Comparison of ENCODE assay signal across 1 cellular context in the genomic region with DNA sequence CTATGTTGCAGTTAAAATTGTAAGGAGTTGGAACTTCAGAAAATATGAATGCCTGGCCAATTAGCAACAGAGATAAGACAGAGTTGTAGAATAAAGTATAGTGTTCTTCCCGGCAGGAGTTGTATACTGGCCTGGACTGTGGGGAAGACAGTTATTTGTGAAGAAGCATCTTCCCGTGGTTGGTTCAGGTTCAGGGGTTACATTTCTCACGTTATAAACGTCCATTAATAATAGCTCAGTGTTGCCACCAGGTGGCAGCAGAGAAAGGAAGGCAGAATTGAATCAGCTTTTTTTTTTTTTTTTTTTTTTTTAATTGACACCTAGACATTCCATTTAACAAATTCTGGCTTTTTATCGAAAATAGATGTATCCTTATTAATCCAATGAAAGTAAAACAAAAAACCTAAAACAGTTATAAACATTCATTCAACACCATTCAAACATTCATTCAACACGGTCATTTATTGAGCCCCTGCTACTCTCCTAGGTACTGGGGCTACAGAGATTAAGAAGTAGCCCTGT.
A peak's percentile ranks its signal among the peaks of the same experiment; 100 is the strongest.
TF ChIP-seq lines count a peak whose summit lies in the region.

No MANE protein-coding gene starts in this region.

TF ChIP-seq in GM12878, 131 proteins besides CTCF, POLR2A, EP300 and RAD21 (continued from another document):
- TF ChIP-seq, protein P1, sequence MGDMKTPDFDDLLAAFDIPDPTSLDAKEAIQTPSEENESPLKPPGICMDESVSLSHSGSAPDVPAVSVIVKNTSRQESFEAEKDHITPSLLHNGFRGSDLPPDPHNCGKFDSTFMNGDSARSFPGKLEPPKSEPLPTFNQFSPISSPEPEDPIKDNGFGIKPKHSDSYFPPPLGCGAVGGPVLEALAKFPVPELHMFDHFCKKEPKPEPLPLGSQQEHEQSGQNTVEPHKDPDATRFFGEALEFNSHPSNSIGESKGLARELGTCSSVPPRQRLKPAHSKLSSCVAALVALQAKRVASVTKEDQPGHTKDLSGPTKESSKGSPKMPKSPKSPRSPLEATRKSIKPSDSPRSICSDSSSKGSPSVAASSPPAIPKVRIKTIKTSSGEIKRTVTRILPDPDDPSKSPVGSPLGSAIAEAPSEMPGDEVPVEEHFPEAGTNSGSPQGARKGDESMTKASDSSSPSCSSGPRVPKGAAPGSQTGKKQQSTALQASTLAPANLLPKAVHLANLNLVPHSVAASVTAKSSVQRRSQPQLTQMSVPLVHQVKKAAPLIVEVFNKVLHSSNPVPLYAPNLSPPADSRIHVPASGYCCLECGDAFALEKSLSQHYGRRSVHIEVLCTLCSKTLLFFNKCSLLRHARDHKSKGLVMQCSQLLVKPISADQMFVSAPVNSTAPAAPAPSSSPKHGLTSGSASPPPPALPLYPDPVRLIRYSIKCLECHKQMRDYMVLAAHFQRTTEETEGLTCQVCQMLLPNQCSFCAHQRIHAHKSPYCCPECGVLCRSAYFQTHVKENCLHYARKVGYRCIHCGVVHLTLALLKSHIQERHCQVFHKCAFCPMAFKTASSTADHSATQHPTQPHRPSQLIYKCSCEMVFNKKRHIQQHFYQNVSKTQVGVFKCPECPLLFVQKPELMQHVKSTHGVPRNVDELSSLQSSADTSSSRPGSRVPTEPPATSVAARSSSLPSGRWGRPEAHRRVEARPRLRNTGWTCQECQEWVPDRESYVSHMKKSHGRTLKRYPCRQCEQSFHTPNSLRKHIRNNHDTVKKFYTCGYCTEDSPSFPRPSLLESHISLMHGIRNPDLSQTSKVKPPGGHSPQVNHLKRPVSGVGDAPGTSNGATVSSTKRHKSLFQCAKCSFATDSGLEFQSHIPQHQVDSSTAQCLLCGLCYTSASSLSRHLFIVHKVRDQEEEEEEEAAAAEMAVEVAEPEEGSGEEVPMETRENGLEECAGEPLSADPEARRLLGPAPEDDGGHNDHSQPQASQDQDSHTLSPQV (IDR thresholded peaks at IDR 0.05), result no peak
- TF ChIP-seq ZBTB40 (IDR thresholded peaks at IDR 0.05; ENCODE audit: borderline replicate concordance) (peak; percentile 72), RBBP5 (conservative IDR thresholded peaks at IDR 0.05) (no peak), JUND (IDR thresholded peaks at IDR 0.05; ENCODE audit: low read depth, low read length) (no peak), TCF12 (IDR thresholded peaks at IDR 0.05; ENCODE audit: low read depth, low read length) (no peak), SMC3 (IDR thresholded peaks at IDR 0.05; ENCODE audit: borderline replicate concordance, low read length) (peak; percentile 83), PKNOX1 (IDR thresholded peaks at IDR 0.05) (peak; percentile 60), JUNB (IDR thresholded peaks at IDR 0.05) (peak; percentile 23; the same call in 1 of the 2 replicates), YY1 (IDR thresholded peaks at IDR 0.05; ENCODE audit: low read depth, low read length) (peak; percentile 72; the same call in 1 of the 2 replicates), KLF5 (IDR thresholded peaks at IDR 0.05; ENCODE audit: partially characterized antibody) (no peak), RELB (IDR thresholded peaks at IDR 0.05; ENCODE audit: low read depth) (no peak)
